1 cellular context compared by ENCODE assay signal in genomic region chrX:77795124-77795523, GRCh38.
TF ChIP-seq lines count a peak whose summit lies in the region.

No MANE protein-coding gene starts in this region.

TF ChIP-seq in A549, 52 proteins besides CTCF, POLR2A, EP300 and RAD21 (continued from another document):
- no peak for TF ChIP-seq HMGXB4 (CRISPR knock-in tag; IDR thresholded peaks at IDR 0.05; ENCODE audit: borderline replicate concordance)
